In the genomic region with DNA sequence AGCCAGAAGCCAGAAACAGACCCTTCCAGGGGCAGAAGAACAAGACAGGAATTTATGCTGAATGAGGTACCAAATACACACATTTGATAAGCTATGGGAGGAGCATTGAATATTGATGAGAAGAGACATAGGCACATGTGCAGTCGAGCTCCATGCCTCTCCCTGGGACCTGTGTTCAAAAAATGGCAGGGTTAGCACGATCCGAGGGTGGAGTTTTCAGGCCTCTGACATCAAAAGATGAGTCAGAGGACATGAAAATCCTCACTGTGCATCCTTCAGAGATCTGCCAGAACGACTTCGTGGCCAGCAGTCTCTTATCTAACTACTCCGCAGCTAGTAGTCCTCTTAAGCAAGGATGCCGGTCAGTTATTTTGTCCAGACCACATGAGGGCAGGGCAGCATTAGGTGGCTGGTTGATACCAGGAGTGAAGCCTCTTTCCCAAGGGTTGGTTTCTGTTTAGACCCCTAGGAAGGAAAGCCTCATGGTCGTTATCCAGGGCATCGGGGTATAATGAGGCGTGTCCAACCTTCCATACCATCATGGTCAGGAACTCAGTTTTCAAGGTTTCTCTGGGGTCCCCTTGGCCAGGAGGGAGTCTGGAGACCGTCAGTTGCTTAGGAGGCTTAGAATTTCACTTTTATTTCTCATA, we compare ENCODE assay signal across 17 cellular contexts. TPM values are rescaled to one million over a fixed set of nuclear protein-coding genes. Genes with fewer than 3 reads are reported as not detected.
DNase-seq lines count a peak whose midpoint lies in the region; ATAC-seq and TF ChIP-seq lines count a peak whose summit lies in the region.
"Had no signal": no experiment of that assay in that cellular context is flagged by ENCODE, and none has a peak within 500 bp of the region (broad histone marks: within the 10 kb centered on the region; RNA-seq: fewer than 3 reads in every experiment).

No MANE protein-coding gene starts in this region.

- no peaks in the 10 kb centered on the region for H3K36me3 ChIP-seq in GM23248 (ENCODE audit: low read depth)
- H3K36me3 ChIP-seq in cardiac muscle cell = no peaks in the 10 kb centered on the region

- no peaks in the 10 kb centered on the region for H3K27me3 ChIP-seq in GM23248 (replicated peaks; ENCODE audit: insufficient read depth)
- H3K27me3 ChIP-seq in cardiac muscle cell = no peaks in the 10 kb centered on the region

- H3K36me3 Mint-ChIP-seq in activated CD8-positive, alpha-beta memory T cell treated with anti-CD3 and anti-CD28 coated beads, Interleukin-2, amount 10 ng/mL, durations not matched to agents 7 days and 5 days = no peaks in the 10 kb centered on the region
- H3K36me3 Mint-ChIP-seq: mesothelial cell of epicardium had no signal

- ATAC-seq in omental fat pad (ENCODE audit: low FRiP score) = peak; percentile 66
- ATAC-seq in activated CD8-positive, alpha-beta memory T cell treated with anti-CD3 and anti-CD28 coated beads, Interleukin-2, amount 10 ng/mL, durations not matched to agents 7 days and 5 days = no peak
- ATAC-seq in GM19328 (IDR thresholded peaks at IDR 0.05; ENCODE audit: unreplicated experiment) = no peak
- ATAC-seq in HG03342 (IDR thresholded peaks at IDR 0.05; ENCODE audit: unreplicated experiment) = no peak
- ATAC-seq in HG03521 (IDR thresholded peaks at IDR 0.05; ENCODE audit: unreplicated experiment) = no peak
- ATAC-seq: activated CD4-positive, CD25-positive, alpha-beta regulatory T cell treated with anti-CD3 and anti-CD28 coated beads, Interleukin-2, amount 50 U/mL, for 24 hours; activated T-helper 17 cell treated with anti-CD3 and anti-CD28 coated beads, Interleukin-2, amount 50 U/mL, for 72 hours; HCT116 had no signal

- H3K4me1 Mint-ChIP-seq in activated CD8-positive, alpha-beta memory T cell treated with anti-CD3 and anti-CD28 coated beads, Interleukin-2, amount 10 ng/mL, durations not matched to agents 7 days and 5 days = peaks cover 3% of the 10 kb centered on the region
- H3K4me1 Mint-ChIP-seq: activated T-helper 17 cell treated with anti-CD3 and anti-CD28 coated beads, Interleukin-2, amount 50 U/mL, for 72 hours had no signal

- H3K4me1 ChIP-seq in GM23248 (ENCODE audit: insufficient read depth) = no peaks in the 10 kb centered on the region
- no peaks in the 10 kb centered on the region for H3K4me1 ChIP-seq in cardiac muscle cell (ENCODE audit: low read depth)

- H3K4me2 ChIP-seq in GM23248 (ENCODE audit: unreplicated experiment) = no peak overlapping the region

- peaks cover 6% of the 10 kb centered on the region for H3K27me3 Mint-ChIP-seq in activated CD8-positive, alpha-beta memory T cell treated with anti-CD3 and anti-CD28 coated beads, Interleukin-2, amount 10 ng/mL, durations not matched to agents 7 days and 5 days
- H3K27me3 Mint-ChIP-seq: activated T-helper 17 cell treated with anti-CD3 and anti-CD28 coated beads, Interleukin-2, amount 50 U/mL, for 72 hours had no signal

- no peak overlapping the region for H3K9ac ChIP-seq in GM23248

- H3F3A ChIP-seq in GM23248 (ENCODE audit: insufficient read depth) = no peaks in the 10 kb centered on the region

- H3K4me3 Mint-ChIP-seq in activated CD8-positive, alpha-beta memory T cell treated with anti-CD3 and anti-CD28 coated beads, Interleukin-2, amount 10 ng/mL, durations not matched to agents 7 days and 5 days = no peak overlapping the region
- H3K4me3 Mint-ChIP-seq: activated T-helper 17 cell treated with anti-CD3 and anti-CD28 coated beads, Interleukin-2, amount 50 U/mL, for 72 hours; mesothelial cell of epicardium; T-helper 1 cell treated with Interleukin-12 subunit alpha and Interleukin-12 subunit beta and Interleukin-4 antibody, amounts not matched to agents 30 μg/mL and 1 μg/mL, for 36 hours had no signal

- no peak overlapping the region for H3K27ac Mint-ChIP-seq in activated CD8-positive, alpha-beta memory T cell treated with anti-CD3 and anti-CD28 coated beads, Interleukin-2, amount 10 ng/mL, durations not matched to agents 7 days and 5 days
- H3K27ac Mint-ChIP-seq: activated T-helper 17 cell treated with anti-CD3 and anti-CD28 coated beads, Interleukin-2, amount 50 U/mL, for 72 hours; mesothelial cell of epicardium; T-helper 1 cell treated with Interleukin-12 subunit alpha and Interleukin-12 subunit beta and Interleukin-4 antibody, amounts not matched to agents 30 μg/mL and 1 μg/mL, for 36 hours had no signal

- WGBS in GM23248 (ENCODE audit: low coverage in 1 of 2, low lambda C conversion rate in 2 of 2, missing lambda C conversion rate in 2 of 2), 2 experiments = 55 to 58% methylated on average over 11 of the region's 11 CpGs

- CTCF ChIA-PET in activated CD8-positive, alpha-beta memory T cell treated with anti-CD3 and anti-CD28 coated beads, Interleukin-2, amount 10 ng/mL, durations not matched to agents 7 days and 5 days (lab: Charles Lee) = no interaction called here

- no peaks in the 10 kb centered on the region for H3K79me2 ChIP-seq in GM23248 (ENCODE audit: insufficient read depth)

- DNase-seq in GM23248 = peak; percentile 62
- DNase-seq in amniotic epithelial cell (ENCODE audit: low read depth) = peak; percentile 92
- peak in 1 of 2 donors; percentile 84 for DNase-seq in cardiac muscle cell (ENCODE audit: low read depth in 1 of 2, low spot score in 1 of 2)
- no peak for DNase-seq in omental fat pad (ENCODE audit: low spot score)
- no peak for DNase-seq in activated CD8-positive, alpha-beta memory T cell treated with anti-CD3 and anti-CD28 coated beads, Interleukin-2, amount 10 ng/mL, durations not matched to agents 7 days and 5 days
- DNase-seq: amniotic stem cell; Karpas-422; NCI-H1105 treated with DMSO at 0.1 percent for 48 hours; NK-92 treated with Interleukin-12 subunit alpha and Interleukin-12 subunit beta, amount 100 ng/mL, for 24 hours had no signal

- H2AFZ ChIP-seq in GM23248 = no peak overlapping the region

- H3K9me2 ChIP-seq in GM23248 (ENCODE audit: insufficient read depth) = no peaks in the 10 kb centered on the region

- H3K4me3 ChIP-seq in GM23248 (no peak overlapping the region), cardiac muscle cell (no peak overlapping the region)

- H3K9me3 ChIP-seq in GM23248 (ENCODE audit: low read depth) (no peaks in the 10 kb centered on the region), cardiac muscle cell (ENCODE audit: low read depth) (no peaks in the 10 kb centered on the region)

- H3K27ac ChIP-seq in GM23248 = no peak overlapping the region
- no peak overlapping the region for H3K27ac ChIP-seq in cardiac muscle cell

- peak; percentile 26 for TF ChIP-seq CTCF in cardiac muscle cell (IDR thresholded peaks at IDR 0.05; ENCODE audit: low read depth, low read length)
- TF ChIP-seq CTCF in omental fat pad (IDR thresholded peaks at IDR 0.05) = no peak

- no peaks in the 10 kb centered on the region for H3K9me3 Mint-ChIP-seq in activated CD8-positive, alpha-beta memory T cell treated with anti-CD3 and anti-CD28 coated beads, Interleukin-2, amount 10 ng/mL, durations not matched to agents 7 days and 5 days (ENCODE audit: low read depth)
- H3K9me3 Mint-ChIP-seq: activated T-helper 17 cell treated with anti-CD3 and anti-CD28 coated beads, Interleukin-2, amount 50 U/mL, for 72 hours; mesothelial cell of epicardium; T-helper 1 cell treated with Interleukin-12 subunit alpha and Interleukin-12 subunit beta and Interleukin-4 antibody, amounts not matched to agents 30 μg/mL and 1 μg/mL, for 36 hours had no signal

- in situ Hi-C loops in GM23248 (cut with MboI) = no loop called here

- no peaks in the 10 kb centered on the region for H4K20me1 ChIP-seq in GM23248 (ENCODE audit: insufficient read depth)

RNA-seq across cellular contexts. Expression of a gene that starts 11.6 kb away (rescaled TPM):
- 4.0 and 4.2 TPM in 2 replicates for total RNA-seq in GM23248 (2014; rRNA removed; shearing (Covaris generic))
- polyA plus RNA-seq in GM23248 (2016; fragmentation: Nextera tagmentation; extraction: Ambion mirVana) (14.6 and 16.0 TPM in 2 replicates), cardiac muscle cell (3.9 and 10.9 TPM in 2 replicates)
- total RNA-seq in cardiac muscle cell (1.3 TPM in 2 replicates), omental fat pad (10 to 100 TPM in 1 of 4 donors, 1 to 10 TPM in 3; 7.1 to 16.7 (median 8.7) TPM)
- 1 to 10 TPM; 2.7 to 3.2 TPM for total RNA-seq in activated CD8-positive, alpha-beta memory T cell treated with anti-CD3 and anti-CD28 coated beads, Interleukin-2, amount 10 ng/mL, durations not matched to agents 7 days and 5 days

RNA-seq across cellular contexts. Expression of a gene that starts 34.2 kb away (rescaled TPM):
- 44.9 and 56.4 TPM in 2 replicates for total RNA-seq in GM23248 (2014; rRNA removed; shearing (Covaris generic))
- polyA plus RNA-seq in GM23248 (2016; fragmentation: Nextera tagmentation; extraction: Ambion mirVana) (97.5 and 105 TPM in 2 replicates), cardiac muscle cell (56.8 and 120 TPM in 2 replicates)
- total RNA-seq in cardiac muscle cell (54.8 and 75.1 TPM in 2 replicates), omental fat pad (100 to 1,000 TPM in 3 of 4 donors, 10 to 100 TPM in 1; 99.0 to 153 (median 120) TPM)
- 10 to 100 TPM; 88.5 to 89.9 TPM for total RNA-seq in activated CD8-positive, alpha-beta memory T cell treated with anti-CD3 and anti-CD28 coated beads, Interleukin-2, amount 10 ng/mL, durations not matched to agents 7 days and 5 days

Comparison
In these comparisons a context has a peak if more than half of its experiments do, and no peak if none do; other contexts are left out.
1. DNase-seq: peak in GM23248 (single experiment) and amniotic epithelial cell (single experiment); none in omental fat pad (single experiment) and activated CD8-positive, alpha-beta memory T cell treated with anti-CD3 and anti-CD28 coated beads, Interleukin-2, amount 10 ng/mL, durations not matched to agents 7 days and 5 days (single experiment).